22 cellular contexts compared by ENCODE assay signal in the genomic region with DNA sequence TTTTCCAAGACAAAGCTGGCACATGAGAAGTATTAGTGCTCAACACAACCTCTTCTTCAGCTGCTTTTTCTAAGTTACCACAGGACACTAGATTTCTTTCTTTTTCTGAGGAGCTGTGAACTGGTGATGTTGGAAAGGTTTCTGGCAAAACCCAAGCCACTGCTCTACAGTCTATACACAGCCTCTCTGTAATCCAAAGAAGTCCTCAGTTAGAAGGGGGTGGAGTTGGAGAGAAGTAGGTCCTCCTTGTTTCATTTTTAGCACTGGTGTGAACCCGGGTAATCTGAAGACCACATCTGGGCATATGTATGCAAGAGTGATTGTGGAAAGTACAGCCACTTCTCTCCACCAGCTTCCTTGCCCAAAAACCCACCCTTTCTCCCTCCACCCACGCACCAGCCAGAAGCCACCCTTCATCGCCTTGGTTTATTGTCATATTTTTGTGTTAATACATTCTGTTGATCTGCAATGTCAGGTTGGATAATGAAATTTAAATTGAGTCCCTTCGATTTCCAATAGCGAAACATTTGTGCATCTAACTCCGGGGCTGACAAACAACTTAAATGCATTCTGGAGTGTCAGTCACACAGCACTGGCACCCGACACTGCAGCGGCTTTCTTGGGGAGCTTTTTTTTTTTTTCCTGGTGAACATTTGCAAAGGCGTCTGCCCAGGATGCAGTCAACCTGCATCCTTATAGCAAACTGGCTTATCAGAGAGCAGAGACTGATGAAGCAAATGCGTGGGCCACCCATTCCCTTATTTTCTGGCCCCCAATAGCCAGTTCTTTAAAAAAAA.
DNase-seq lines count a peak whose midpoint lies in the region; ATAC-seq, FAIRE-seq and TF ChIP-seq lines count a peak whose summit lies in the region.
"Had no signal": no experiment of that assay in that cellular context is flagged by ENCODE, and none has a peak within 500 bp of the region (broad histone marks: within the 10 kb centered on the region; RNA-seq: fewer than 3 reads in every experiment).

No MANE protein-coding gene starts in this region.

- peaks cover 28% of the 10 kb centered on the region for H3K27me3 Mint-ChIP-seq in mesothelial cell of epicardium (ENCODE audit: low read depth)

- FAIRE-seq in HTR-8/SVneo (lab: Jason Lieb, UNC) (no peak), RCC 7860 (lab: Jason Lieb, UNC) (no peak)
- FAIRE-seq: H54 had no signal

- H3K4me3 ChIP-seq in SK-N-MC (peak overlapping the region; percentile 80), coronary artery (peak overlapping the region; percentile 68), smooth muscle cell (peak overlapping the region; percentile 75), PC-3 (ENCODE audit: low read length) (no peak overlapping the region)

- CTCF ChIA-PET in PC-3 (lab: Charles Lee), result no interaction called here

- H3K4me2 ChIP-seq in smooth muscle cell (peak overlapping the region; percentile 86), PC-3 (ENCODE audit: low read length) (no peak overlapping the region)

- H3K9ac ChIP-seq in SK-N-MC (ENCODE audit: insufficient read length), result peak overlapping the region; percentile 39
- H3K9ac ChIP-seq in smooth muscle cell (ENCODE audit: low read depth), result no peak overlapping the region
- H3K9ac ChIP-seq in PC-3 (ENCODE audit: low read length), result no peak overlapping the region
- H3K9ac ChIP-seq: SK-N-SH had no signal

- peak overlapping the region; percentile 87; the same call in 1 of the 2 replicates for H3K27ac ChIP-seq in SK-N-MC
- H3K27ac ChIP-seq in coronary artery, result no peak overlapping the region
- no peak overlapping the region for H3K27ac ChIP-seq in smooth muscle cell (ENCODE audit: low read depth)
- H3K27ac ChIP-seq in PC-3 (ENCODE audit: low read length), result no peak overlapping the region
- H3K27ac ChIP-seq: C4-2B, tibial artery had no signal

- POLR2A ChIA-PET in PC-3 (lab: Charles Lee; ENCODE audit: unreplicated experiment), result no interaction called here

- no peaks in the 10 kb centered on the region for H3K36me3 Mint-ChIP-seq in mesothelial cell of epicardium
- H3K36me3 Mint-ChIP-seq: activated naive CD4-positive, alpha-beta T cell treated with anti-CD3 and anti-CD28 coated beads, Interleukin-2, amount 10 ng/mL, durations not matched to agents 7 days and 5 days; natural killer cell treated with Interleukin-12 subunit alpha and Interleukin-12 subunit beta and Interleukin-15 and Interleukin-18, amount 100 ng/mL, for 72 hours had no signal

- H3K9me3 ChIP-seq in SK-N-MC (ENCODE audit: low read depth, low read length) (no peaks in the 10 kb centered on the region), smooth muscle cell (replicated peaks; ENCODE audit: low read depth) (no peaks in the 10 kb centered on the region), PC-3 (ENCODE audit: low read length) (no peaks in the 10 kb centered on the region)
- H3K9me3 ChIP-seq: SK-N-SH, tibial artery had no signal

- H3K27ac Mint-ChIP-seq in mesothelial cell of epicardium, result peak overlapping the region; percentile 33
- H3K27ac Mint-ChIP-seq: activated naive CD4-positive, alpha-beta T cell treated with anti-CD3 and anti-CD28 coated beads, Interleukin-2, amount 10 ng/mL, durations not matched to agents 7 days and 5 days; natural killer cell treated with Interleukin-12 subunit alpha and Interleukin-12 subunit beta and Interleukin-15 and Interleukin-18, amount 100 ng/mL, for 72 hours had no signal

- H2AFZ ChIP-seq in smooth muscle cell (ENCODE audit: low read depth) (peak overlapping the region; percentile 61), PC-3 (ENCODE audit: low read length) (no peak overlapping the region)

- H3K27me3 ChIP-seq in smooth muscle cell (ENCODE audit: low read depth) (no peaks in the 10 kb centered on the region), PC-3 (ENCODE audit: low read length) (no peaks in the 10 kb centered on the region)

- peaks cover 65% of the 10 kb centered on the region for H3K4me1 Mint-ChIP-seq in mesothelial cell of epicardium

- no TSS peak for BruUV-seq in PC-3 (replicated peaks; lab: Mats Ljungman, UMichigan)

- H3F3A ChIP-seq in smooth muscle cell (ENCODE audit: low read depth) (no peaks in the 10 kb centered on the region), PC-3 (ENCODE audit: low read length, unreplicated experiment) (no peaks in the 10 kb centered on the region)

- intact Hi-C loops in PC-3 (cut with micrococcal nuclease), result no loop called here

- WGBS in smooth muscle cell (ENCODE audit: low lambda C conversion rate), result 64% methylated on average over 10 of the region's 10 CpGs

- H3K9me2 ChIP-seq in PC-3 (replicated peaks; ENCODE audit: low read length), result no peaks in the 10 kb centered on the region
- H3K9me2 ChIP-seq: SK-N-SH had no signal

- H3K36me3 ChIP-seq in SK-N-MC (ENCODE audit: insufficient read depth, low read length), result no peaks in the 10 kb centered on the region
- H3K36me3 ChIP-seq in smooth muscle cell (ENCODE audit: low read depth), result no peaks in the 10 kb centered on the region
- H3K36me3 ChIP-seq in PC-3 (ENCODE audit: low read depth, low read length), result no peaks in the 10 kb centered on the region
- H3K36me3 ChIP-seq: tibial artery had no signal

- peaks cover 28% of the 10 kb centered on the region for H3K79me2 ChIP-seq in smooth muscle cell (ENCODE audit: low read depth)
- no peaks in the 10 kb centered on the region for H3K79me2 ChIP-seq in PC-3 (ENCODE audit: low read length)

- no peaks in the 10 kb centered on the region for H3K9me3 Mint-ChIP-seq in mesothelial cell of epicardium
- H3K9me3 Mint-ChIP-seq: activated naive CD4-positive, alpha-beta T cell treated with anti-CD3 and anti-CD28 coated beads, Interleukin-2, amount 10 ng/mL, durations not matched to agents 7 days and 5 days; natural killer cell treated with Interleukin-12 subunit alpha and Interleukin-12 subunit beta and Interleukin-15 and Interleukin-18, amount 100 ng/mL, for 72 hours had no signal

- DNase-seq in SK-N-MC (ENCODE audit: low read depth, low spot score) (no peak), coronary artery (ENCODE audit: low spot score) (no peak), mesothelial cell of epicardium (ENCODE audit: low spot score in 2 of 2, unreplicated experiment in 2 of 2) (no peak), smooth muscle cell (lab: John Stamatoyannopoulos, UW; ENCODE audit: unreplicated experiment) (no peak), HTR-8/SVneo (ENCODE audit: insufficient read length, low spot score) (no peak), RCC 7860 (ENCODE audit: low spot score) (no peak), RPMI8226 (no peak), PC-3 (no peak)
- DNase-seq: activated CD4-positive, alpha-beta T cell treated with anti-CD3 and anti-CD28 coated beads, Interleukin-2, amount 50 U/mL, for 1 hour; activated naive CD4-positive, alpha-beta T cell treated with anti-CD3 and anti-CD28 coated beads, Interleukin-2, amount 10 ng/mL, durations not matched to agents 7 days and 5 days; activated T-cell treated with anti-CD3 and anti-CD28 coated beads for 4 hours; DMS153; effector CD8-positive, alpha-beta T cell; NCI-H1694 treated with DMSO at 0.1 percent for 48 hours; NCI-H446; SK-N-SH; stimulated activated CD4-positive, alpha-beta T cell treated with anti-CD3 and anti-CD28 coated beads, Interleukin-4, amount 100 ng/mL, for 24 hours; stimulated activated CD8-positive, alpha-beta memory T cell treated with anti-CD3 and anti-CD28 coated beads, Interleukin-4, amount 100 ng/mL, for 48 hours; tibial artery had no signal

- peak overlapping the region; percentile 81 for H3K4me3 Mint-ChIP-seq in mesothelial cell of epicardium
- H3K4me3 Mint-ChIP-seq: activated naive CD4-positive, alpha-beta T cell treated with anti-CD3 and anti-CD28 coated beads, Interleukin-2, amount 10 ng/mL, durations not matched to agents 7 days and 5 days; natural killer cell treated with Interleukin-12 subunit alpha and Interleukin-12 subunit beta and Interleukin-15 and Interleukin-18, amount 100 ng/mL, for 72 hours had no signal

- TF ChIP-seq CTCF in coronary artery (IDR thresholded peaks at IDR 0.05), result no peak
- TF ChIP-seq CTCF in mesothelial cell of epicardium (IDR thresholded peaks at IDR 0.05; ENCODE audit: unreplicated experiment), result no peak
- TF ChIP-seq CTCF in smooth muscle cell (IDR thresholded peaks at IDR 0.05; ENCODE audit: borderline replicate concordance, insufficient read depth, poor library complexity, severe bottlenecking), result no peak
- no peak for TF ChIP-seq CTCF in PC-3 (conservative IDR thresholded peaks at IDR 0.05; ENCODE audit: low read depth, low read length)

- H3K4me1 ChIP-seq in smooth muscle cell (ENCODE audit: low read depth) (peaks cover 14% of the 10 kb centered on the region), PC-3 (ENCODE audit: insufficient read depth, low read length) (no peaks in the 10 kb centered on the region)

- H4K20me1 ChIP-seq in smooth muscle cell (ENCODE audit: low read depth) (no peaks in the 10 kb centered on the region), PC-3 (ENCODE audit: low read length) (no peaks in the 10 kb centered on the region)

- no peak for ATAC-seq in PC-3
- ATAC-seq: natural killer cell treated with Interleukin-12 subunit alpha and Interleukin-12 subunit beta and Interleukin-15 and Interleukin-18, amount 100 ng/mL, for 72 hours had no signal
